ENCODE assay signal across 29 cellular contexts in the genomic region with DNA sequence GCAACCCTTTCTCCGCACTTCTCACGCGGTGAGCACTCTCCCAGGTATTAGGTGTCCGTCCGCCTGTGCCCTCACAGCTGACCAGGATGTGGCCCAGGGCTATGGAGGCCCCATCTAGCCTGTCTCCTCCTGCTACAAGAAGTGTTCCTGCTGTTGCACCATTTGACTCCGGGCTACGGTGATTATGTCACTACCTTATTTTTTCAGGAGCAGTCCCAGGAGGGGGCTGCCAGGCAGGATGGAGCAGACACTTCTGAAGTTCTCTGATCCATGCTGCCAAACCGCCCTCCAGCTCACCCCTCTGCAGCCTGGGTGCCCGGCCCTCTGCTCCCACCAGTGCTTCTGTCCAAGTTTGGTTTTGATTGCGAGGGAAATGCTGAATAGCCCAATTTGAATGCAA. TPM values are rescaled to one million over a fixed set of nuclear protein-coding genes. Genes with fewer than 3 reads are reported as not detected.
"Had no signal": no experiment of that assay in that cellular context is flagged by ENCODE, and none has a peak within 500 bp of the region (broad histone marks: within the 10 kb centered on the region; RNA-seq: fewer than 3 reads in every experiment).

No MANE protein-coding gene starts in this region.

- H3K4me3 Mint-ChIP-seq: activated CD4-positive, alpha-beta memory T cell treated with anti-CD3 and anti-CD28 coated beads for 36 hours; naive B cell; neural crest cell had no signal

- H3K27me3 Mint-ChIP-seq: activated CD4-positive, alpha-beta memory T cell treated with anti-CD3 and anti-CD28 coated beads for 36 hours; naive B cell; progenitor cell of endocrine pancreas had no signal

- H3K27me3 ChIP-seq: adrenal gland, breast epithelium, heart right ventricle, tibial nerve, uterus had no signal

- H3K4me3 ChIP-seq: adrenal gland, breast epithelium, heart right ventricle, lower lobe of right lung, tibial nerve, uterus had no signal

- H3K9me3 ChIP-seq: adrenal gland, breast epithelium, heart right ventricle, lower lobe of right lung, tibial nerve, uterus had no signal

- ATAC-seq: activated naive CD4-positive, alpha-beta T cell treated with anti-CD3 and anti-CD28 coated beads, Interleukin-2, amount 50 U/mL, for 72 hours; heart right ventricle; lower lobe of right lung; stimulated activated naive CD8-positive, alpha-beta T cell treated with anti-CD3 and anti-CD28 coated beads, Interleukin-15, Interleukin-2, amounts not matched to agents 100 U/mL and 50 U/mL, for 24 hours had no signal

- DNase-seq: activated CD4-positive, alpha-beta T cell treated with anti-CD3 and anti-CD28 coated beads for 48 hours; activated gamma-delta T cell; activated T-cell treated with anti-CD3 and anti-CD28 coated beads for 4 hours; cerebellar nuclear complex; cortex of kidney; erythroblast; foreskin fibroblast; heart right ventricle; mesendoderm; naive B cell; retina; stimulated activated CD4-positive, alpha-beta T cell treated with anti-CD3 and anti-CD28 coated beads, Interleukin-12 subunit alpha, Interleukin-12 subunit beta, amount 100 ng/mL, for 4 hours; stimulated activated CD4-positive, alpha-beta T cell treated with anti-CD3 and anti-CD28 coated beads, Interleukin-4, amount 100 ng/mL, for 4 hours; stimulated activated naive CD8-positive, alpha-beta T cell treated with anti-CD3 and anti-CD28 coated beads, Interleukin-15, Interleukin-2, amounts not matched to agents 100 U/mL and 50 U/mL, for 24 hours; T-helper 9 cell had no signal

- H3K4me1 ChIP-seq: adrenal gland, breast epithelium, lower lobe of right lung, tibial nerve, uterus had no signal

- H3K27ac ChIP-seq: adrenal gland, breast epithelium, heart right ventricle, lower lobe of right lung, tibial nerve, uterus had no signal

- H3K27ac Mint-ChIP-seq: activated CD4-positive, alpha-beta memory T cell treated with anti-CD3 and anti-CD28 coated beads for 36 hours; naive B cell; progenitor cell of endocrine pancreas had no signal

- H3K9me3 Mint-ChIP-seq: activated CD4-positive, alpha-beta memory T cell treated with anti-CD3 and anti-CD28 coated beads for 36 hours; activated naive CD4-positive, alpha-beta T cell treated with anti-CD3 and anti-CD28 coated beads, Interleukin-2, amount 50 U/mL, for 72 hours; naive B cell; neural crest cell had no signal

- H3K36me3 ChIP-seq: breast epithelium, uterus had no signal

RNA-seq across cellular contexts. Expression of gene CFAP100, which starts 44.0 kb away (rescaled TPM):
- total RNA-seq: activated CD4-positive, alpha-beta memory T cell treated with anti-CD3 and anti-CD28 coated beads for 36 hours; activated naive CD4-positive, alpha-beta T cell treated with anti-CD3 and anti-CD28 coated beads, Interleukin-2, amount 50 U/mL, for 72 hours; adrenal gland; astrocyte; breast epithelium; fibroblast of lung; heart right ventricle; osteoblast; T-helper 1 cell treated with Interleukin-12 subunit alpha and Interleukin-12 subunit beta and Interleukin-4 antibody, amounts not matched to agents 30 ng/mL and 1 ng/mL, for 36 hours had no signal
- polyA plus RNA-seq: adrenal gland, fibroblast of lung, heart right ventricle, keratinocyte had no signal
